In the genomic region with DNA sequence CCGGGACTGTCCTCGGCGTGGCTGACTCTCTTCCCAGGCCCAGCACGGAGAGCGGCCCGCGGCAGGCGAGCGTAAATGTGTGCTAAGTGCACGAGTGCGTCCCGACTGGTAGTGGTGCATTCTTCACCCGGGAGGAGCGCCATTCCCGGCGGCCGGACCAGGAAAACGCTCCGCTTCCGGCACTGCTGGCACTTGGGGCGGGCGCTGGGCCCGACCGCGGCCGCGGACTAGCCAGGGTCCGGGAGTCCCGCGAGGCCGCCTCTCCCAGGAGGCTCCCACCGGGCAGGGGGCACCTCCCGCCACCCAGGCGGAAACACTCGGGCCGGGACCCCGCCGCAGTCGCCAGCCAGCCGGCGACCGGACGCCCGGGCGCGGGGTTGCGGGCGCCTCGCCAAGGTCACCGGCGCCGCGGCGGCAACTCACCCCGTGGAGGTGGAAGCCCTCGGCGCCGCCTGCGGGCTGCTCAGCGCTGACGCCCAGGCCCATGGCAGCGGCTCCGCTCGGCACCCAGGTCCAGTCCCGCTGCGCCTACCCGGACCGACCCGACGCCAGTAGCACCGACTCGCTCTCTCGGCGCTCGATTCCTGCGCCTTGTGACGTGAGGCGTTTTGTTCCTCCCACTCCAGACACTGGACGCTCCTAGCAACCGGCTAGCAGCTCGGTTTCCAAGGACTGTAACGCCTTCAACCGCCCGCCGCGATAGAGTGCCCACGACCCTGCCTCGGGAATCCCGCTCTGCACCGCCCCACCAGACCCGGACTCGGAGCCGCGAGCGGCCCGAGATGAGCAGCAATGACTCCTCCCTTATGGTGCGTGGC, we compare ENCODE assay signal across 8 cellular contexts. TPM values are rescaled to one million over a fixed set of nuclear protein-coding genes. Genes with fewer than 3 reads are reported as not detected.
DNase-seq lines count a peak whose midpoint lies in the region; ATAC-seq and TF ChIP-seq lines count a peak whose summit lies in the region.

Gene GORASP1 (minus strand): TSS at position 572 of the 818 bp plus-strand sequence. CDS start 86 bp downstream, at position 486.
Gene TTC21A (plus strand): TSS at position 625 of the 818 bp plus-strand sequence. CDS start 158 bp downstream, at position 783.

- H3K14ac ChIP-seq in IMR-90 (replicated peaks; ENCODE audit: low read depth, low read length), result peak within 1 kb of the TSS; percentile 75

- TF ChIP-seq POLR2A in IMR-90 (IDR thresholded peaks at IDR 0.05; ENCODE audit: low read depth, low read length), result peak; percentile 87

- H3K4me3 ChIP-seq in IMR-90 (ENCODE audit: insufficient read depth, low read depth, low read length), result peak within 1 kb of the TSS; percentile 67
- peak within 1 kb of the TSS; percentile 81 to 82 for H3K4me3 ChIP-seq in Panc1 (ENCODE audit: low read depth in 2 of 2, low read length in 2 of 2)
- H3K4me3 ChIP-seq in fibroblast of pulmonary artery (replicated peaks; ENCODE audit: low read depth, low read length), result peak within 1 kb of the TSS; percentile 90

- peak within 1 kb of the TSS; percentile 6; the same call in 1 of the 2 replicates for H4K91ac ChIP-seq in IMR-90 (ENCODE audit: insufficient read depth, low read depth, low read length)

- H3K9me3 ChIP-seq in IMR-90 (ENCODE audit: control insufficient read depth, insufficient read depth, low read length) (no peaks in the 10 kb centered on the region), Panc1 (ENCODE audit: control insufficient read depth, insufficient read depth, low read depth, low read length) (no peaks in the 10 kb centered on the region)

- peak within 1 kb of the TSS; percentile 94 for H3K4me3 Mint-ChIP-seq in natural killer cell treated with Interleukin-12 subunit alpha and Interleukin-12 subunit beta and Interleukin-15 and Interleukin-18, amount 100 ng/mL, for 72 hours
- peak within 1 kb of the TSS; percentile 89 to 92 for H3K4me3 Mint-ChIP-seq in stimulated activated naive CD8-positive, alpha-beta T cell treated with anti-CD3 and anti-CD28 coated beads, Interleukin-15, amount 100 ng/mL, for 72 hours

- POLR2A ChIA-PET in IMR-90 (lab: Charles Lee; ENCODE audit: unreplicated experiment) (interaction anchor here (0.5 kb wide), 1 partner anchor 212 kb away, joined by 10 read pairs; no protein-coding TSS in a partner anchor), Panc1 (lab: Charles Lee) (no interaction called here)

- peak within 1 kb of the TSS; percentile 15 to 20 for H3K27ac Mint-ChIP-seq in natural killer cell treated with Interleukin-12 subunit alpha and Interleukin-12 subunit beta and Interleukin-15 and Interleukin-18, amount 100 ng/mL, for 72 hours
- H3K27ac Mint-ChIP-seq in stimulated activated naive CD8-positive, alpha-beta T cell treated with anti-CD3 and anti-CD28 coated beads, Interleukin-15, amount 100 ng/mL, for 72 hours, result peak within 1 kb of the TSS; percentile 89 to 92

- dilution Hi-C loops in IMR-90 (cut with HindIII; ENCODE audit: low sequenced_read_pairs, unreplicated experiment), result no loop called here

- no peaks in the 10 kb centered on the region for H3K36me3 Mint-ChIP-seq in natural killer cell treated with Interleukin-12 subunit alpha and Interleukin-12 subunit beta and Interleukin-15 and Interleukin-18, amount 100 ng/mL, for 72 hours

- peak; percentile 64 for DNase-seq in DMS114 treated with DMSO at 0.1 percent for 48 hours (lab: John Stamatoyannopoulos, UW; ENCODE audit: unreplicated experiment)
- peak; percentile 85 for DNase-seq in IMR-90
- no peak for DNase-seq in Panc1 (ENCODE audit: low read depth, low spot score)
- peak; percentile 60 for DNase-seq in activated T-helper 9 cell treated with anti-CD3 and anti-CD28 coated beads, Interleukin-2, amount 50 U/mL, for 16 hours (ENCODE audit: low read depth)
- DNase-seq in fibroblast of pulmonary artery (ENCODE audit: low read depth), result peak; percentile 88
- peak; percentile 81 for DNase-seq in natural killer cell treated with Interleukin-12 subunit alpha and Interleukin-12 subunit beta and Interleukin-15 and Interleukin-18, amount 100 ng/mL, for 72 hours (ENCODE audit: low spot score)
- peak; percentile 53 to 54 for DNase-seq in stimulated activated naive CD8-positive, alpha-beta T cell treated with anti-CD3 and anti-CD28 coated beads, Interleukin-15, amount 100 ng/mL, for 72 hours

- TF ChIP-seq RAD21 in IMR-90 (IDR thresholded peaks at IDR 0.05; ENCODE audit: low read length), result no peak

- H3K4me1 ChIP-seq in IMR-90 (ENCODE audit: control insufficient read depth, insufficient read depth, low read length) (peaks cover 4% of the 10 kb centered on the region; the same call in 1 of the 2 replicates), Panc1 (ENCODE audit: control insufficient read depth, insufficient read depth, low read length) (peaks cover 6% of the 10 kb centered on the region)

- CTCF ChIA-PET in IMR-90 (lab: Yijun Ruan, JAX) (interaction anchor here (1.0 to 1.4 kb wide), 4 partner anchors 15 to 185 kb away, joined by 3 to 10 read pairs (median 5); no protein-coding TSS in a partner anchor), Panc1 (lab: Charles Lee) (no interaction called here)

- peaks cover 17 to 24% of the 10 kb centered on the region in 2 donors for H3K27me3 Mint-ChIP-seq in natural killer cell treated with Interleukin-12 subunit alpha and Interleukin-12 subunit beta and Interleukin-15 and Interleukin-18, amount 100 ng/mL, for 72 hours
- H3K27me3 Mint-ChIP-seq in stimulated activated naive CD8-positive, alpha-beta T cell treated with anti-CD3 and anti-CD28 coated beads, Interleukin-15, amount 100 ng/mL, for 72 hours, result peaks cover 15% of the 10 kb centered on the region

- H3K4me2 ChIP-seq in IMR-90 (ENCODE audit: low read depth, low read length), result peak within 1 kb of the TSS; percentile 82

- H3K79me1 ChIP-seq in IMR-90 (ENCODE audit: low read depth in 1 of 2, low read length in 2 of 2), result peaks cover 5 to 48% of the 10 kb centered on the region in 2 experiments; a peak in 3 of 4 replicates

- peak within 1 kb of the TSS; percentile 87 for H2AK9ac ChIP-seq in IMR-90 (replicated peaks; ENCODE audit: low read depth, low read length, poor library complexity)

- intact Hi-C loops in IMR-90 (cut with micrococcal nuclease) (loop anchor here (1.0 to 5.0 kb wide), 5 partner anchors 44 to 275 kb away; partner anchors contain the start of gene SLC25A38), Panc1 (cut with micrococcal nuclease; ENCODE audit: unreplicated experiment) (no loop called here)

- H3K4ac ChIP-seq in IMR-90 (ENCODE audit: low read depth, low read length), result peak within 1 kb of the TSS; percentile 53; the same call in 1 of the 2 replicates

- H3K23ac ChIP-seq in IMR-90 (ENCODE audit: low read depth, low read length), result peak within 1 kb of the TSS; percentile 85

- H3K27me3 ChIP-seq in IMR-90 (ENCODE audit: control insufficient read depth, insufficient read depth, low read length) (no peaks in the 10 kb centered on the region), Panc1 (ENCODE audit: control insufficient read depth, insufficient read depth, low read length) (no peaks in the 10 kb centered on the region)

- ATAC-seq in GM21447 (IDR thresholded peaks at IDR 0.05; ENCODE audit: unreplicated experiment) (peak; percentile 43), IMR-90 (ENCODE audit: low read depth) (peak; percentile 90), Panc1 (peak; percentile 96)
- ATAC-seq in natural killer cell treated with Interleukin-12 subunit alpha and Interleukin-12 subunit beta and Interleukin-15 and Interleukin-18, amount 100 ng/mL, for 72 hours, result peak; percentile 76 to 82
- ATAC-seq in stimulated activated naive CD8-positive, alpha-beta T cell treated with anti-CD3 and anti-CD28 coated beads, Interleukin-15, amount 100 ng/mL, for 72 hours, result peak; percentile 51

- H2AFZ ChIP-seq in IMR-90 (replicated peaks; ENCODE audit: low read length, poor library complexity), result peak within 1 kb of the TSS; percentile 99

- peak within 1 kb of the TSS; percentile 84 for H3K9ac ChIP-seq in IMR-90 (ENCODE audit: low read depth, low read length)

- H3K9me3 Mint-ChIP-seq in natural killer cell treated with Interleukin-12 subunit alpha and Interleukin-12 subunit beta and Interleukin-15 and Interleukin-18, amount 100 ng/mL, for 72 hours, result no peaks in the 10 kb centered on the region
- H3K9me3 Mint-ChIP-seq in stimulated activated naive CD8-positive, alpha-beta T cell treated with anti-CD3 and anti-CD28 coated beads, Interleukin-15, amount 100 ng/mL, for 72 hours, result no peaks in the 10 kb centered on the region

- H2BK20ac ChIP-seq in IMR-90 (ENCODE audit: low read depth, low read length), result no peak within 1 kb of the TSS

- 0 out of 2 replicates have a peak, but pooled peaks have one; percentile 9 for TF ChIP-seq CTCF in IMR-90 (conservative IDR thresholded peaks at IDR 0.05; ENCODE audit: low read depth, low read length)
- TF ChIP-seq CTCF in Panc1 (IDR thresholded peaks at IDR 0.05), result no peak
- TF ChIP-seq CTCF in fibroblast of pulmonary artery (IDR thresholded peaks at IDR 0.05; ENCODE audit: low read length, missing control alignments), result no peak

- in situ Hi-C loops in IMR-90 (cut with MboI; ENCODE audit: low sequenced_read_pairs), result no loop called here
- in situ Hi-C loops in Panc1 (cut with HindIII; ENCODE audit: low pct_unique_long_range_greater_than_20kb, low sequenced_read_pairs), result no loop called here

- H2AK5ac ChIP-seq in IMR-90 (ENCODE audit: low read depth, low read length), result no peak within 1 kb of the TSS

- no peak within 1 kb of the TSS for H2BK15ac ChIP-seq in IMR-90 (ENCODE audit: low read depth, low read length)

- peaks cover 41% of the 10 kb centered on the region for H4K20me1 ChIP-seq in IMR-90 (ENCODE audit: insufficient read depth, low read length)

- 1% methylated on average over 45 of the region's 97 CpGs; no CpG with 5 or more reads in 1 of the 2 experiments for WGBS in IMR-90 (ENCODE audit: extremely low coverage in 2 of 2, insufficient read length in 1 of 2), 2 experiments

- peak within 1 kb of the TSS; percentile 4 to 44; a peak in 1 of 4 replicates for H4K8ac ChIP-seq in IMR-90 (ENCODE audit: low read depth in 2 of 2, low read length in 2 of 2)

- H3K36me3 ChIP-seq in IMR-90 (ENCODE audit: control insufficient read depth, insufficient read depth, low read length) (no peaks in the 10 kb centered on the region), Panc1 (ENCODE audit: control insufficient read depth, insufficient read depth, low read length) (peaks cover 2% of the 10 kb centered on the region; the same call in 1 of the 2 replicates)

- BruUV-seq in IMR-90 (replicated peaks; lab: Mats Ljungman, UMichigan) (no TSS peak), Panc1 (replicated peaks; lab: Mats Ljungman, UMichigan) (no TSS peak)

- H2BK120ac ChIP-seq in IMR-90 (ENCODE audit: low read depth, low read length), result peak within 1 kb of the TSS; percentile 25

- H3K9me1 ChIP-seq in IMR-90 (ENCODE audit: insufficient read depth, low read length), result peaks cover 8% of the 10 kb centered on the region

- peak within 1 kb of the TSS; percentile 81 for H3K27ac ChIP-seq in IMR-90 (ENCODE audit: insufficient read depth, low read length)
- peak within 1 kb of the TSS; percentile 76 for H3K27ac ChIP-seq in Panc1 (ENCODE audit: low read length)

- no peak within 1 kb of the TSS for H3K18ac ChIP-seq in IMR-90 (ENCODE audit: low read depth, low read length)

- peak within 1 kb of the TSS; percentile 43 for H3K56ac ChIP-seq in IMR-90 (ENCODE audit: extremely low read depth, insufficient read depth, low read length)

- peaks cover 36 to 41% of the 10 kb centered on the region in 2 donors for H3K4me1 Mint-ChIP-seq in natural killer cell treated with Interleukin-12 subunit alpha and Interleukin-12 subunit beta and Interleukin-15 and Interleukin-18, amount 100 ng/mL, for 72 hours (ENCODE audit: low read depth in 2 of 2)
- H3K4me1 Mint-ChIP-seq in stimulated activated naive CD8-positive, alpha-beta T cell treated with anti-CD3 and anti-CD28 coated beads, Interleukin-15, amount 100 ng/mL, for 72 hours, result peaks cover 59% of the 10 kb centered on the region

- no peak within 1 kb of the TSS for H4K5ac ChIP-seq in IMR-90 (ENCODE audit: low read depth, low read length)

- peak within 1 kb of the TSS; percentile 74 for H2BK5ac ChIP-seq in IMR-90 (ENCODE audit: low read depth, low read length, poor library complexity, severe bottlenecking)

RNA-seq across cellular contexts. Expression of gene GORASP1, which starts in this region (rescaled TPM):
- total RNA-seq in IMR-90 (2012; rRNA removed) (25.8 and 35.0 TPM in 2 replicates), Panc1 (2021; ENCODE audit: unreplicated experiment) (39.4 TPM)
- 56.6 and 58.9 TPM in 2 replicates for polyA plus RNA-seq in IMR-90 (2012; rRNA removed)
- 27.6 and 41.5 TPM in 2 replicates for polyA plus RNA-seq in IMR-90 (2012; cell fraction: cytosol; rRNA removed)
- polyA plus RNA-seq in IMR-90 (2012; cell fraction: nucleus; rRNA removed; ENCODE audit: low replicate concordance), result 133 and 180 TPM in 2 replicates
- polyA plus RNA-seq in Panc1 (2012; ENCODE audit: insufficient read length), result 35.4 TPM
- 10 to 100 TPM; 12.9 to 16.6 TPM for total RNA-seq in natural killer cell treated with Interleukin-12 subunit alpha and Interleukin-12 subunit beta and Interleukin-15 and Interleukin-18, amount 100 ng/mL, for 72 hours

RNA-seq across cellular contexts. Expression of gene TTC21A, which starts in this region (rescaled TPM):
- total RNA-seq in IMR-90 (2012; rRNA removed), result 0.56 and 0.90 TPM in 2 replicates
- 1.6 and 1.8 TPM in 2 replicates for polyA plus RNA-seq in IMR-90 (2012; rRNA removed)
- 0.38 and 0.93 TPM in 2 replicates for polyA plus RNA-seq in IMR-90 (2012; cell fraction: cytosol; rRNA removed)
- 10.7 and 13.0 TPM in 2 replicates for polyA plus RNA-seq in IMR-90 (2012; cell fraction: nucleus; rRNA removed; ENCODE audit: low replicate concordance)
- 7.7 TPM for total RNA-seq in Panc1 (2021; ENCODE audit: unreplicated experiment)
- polyA plus RNA-seq in Panc1 (2012; ENCODE audit: insufficient read length), result 5.3 TPM
- 1 to 10 TPM in 1 of 2 donors, under 1 TPM in 1; 0.12 to 1.8 TPM for total RNA-seq in natural killer cell treated with Interleukin-12 subunit alpha and Interleukin-12 subunit beta and Interleukin-15 and Interleukin-18, amount 100 ng/mL, for 72 hours

Comparison
In these comparisons a context has a peak if more than half of its experiments do, and no peak if none do; other contexts are left out.
1. ATAC-seq: peak in every context shown above with its lines; median percentile 96 in Panc1; 90 in IMR-90; 79 in natural killer cell treated with Interleukin-12 subunit alpha and Interleukin-12 subunit beta and Interleukin-15 and Interleukin-18, amount 100 ng/mL, for 72 hours; 51 in stimulated activated naive CD8-positive, alpha-beta T cell treated with anti-CD3 and anti-CD28 coated beads, Interleukin-15, amount 100 ng/mL, for 72 hours; 43 in GM21447.